Comparison of ENCODE assay signal across 13 cellular contexts in genomic region chr2:210496512-210496911, GRCh38. TPM values are rescaled to one million over a fixed set of nuclear protein-coding genes. Genes with fewer than 3 reads are reported as not detected.
DNase-seq lines count a peak whose midpoint lies in the region; ATAC-seq lines count a peak whose summit lies in the region.
"Had no signal": no experiment of that assay in that cellular context is flagged by ENCODE, and none has a peak within 500 bp of the region (broad histone marks: within the 10 kb centered on the region; RNA-seq: fewer than 3 reads in every experiment).

No MANE protein-coding gene starts in this region.

- H3K27ac ChIP-seq in BLaER1 (no peak overlapping the region), right cardiac atrium (ENCODE audit: low read length) (no peak overlapping the region)
- H3K27ac ChIP-seq: uterus had no signal

- no peaks in the 10 kb centered on the region for H3K27me3 ChIP-seq in BLaER1
- H3K27me3 ChIP-seq in right cardiac atrium (ENCODE audit: control insufficient read depth, insufficient read depth): no peaks in the 10 kb centered on the region
- H3K27me3 ChIP-seq: uterus had no signal

- H3K4me1 ChIP-seq in BLaER1: peaks cover 36% of the 10 kb centered on the region
- H3K4me1 ChIP-seq in right cardiac atrium (ENCODE audit: control insufficient read depth, insufficient read depth, low read length): no peaks in the 10 kb centered on the region
- H3K4me1 ChIP-seq: uterus had no signal

- no peaks in the 10 kb centered on the region for H4K20me1 ChIP-seq in BLaER1

- ATAC-seq in GM19395 (IDR thresholded peaks at IDR 0.05; ENCODE audit: unreplicated experiment) (peak; percentile 83), HG02884 (IDR thresholded peaks at IDR 0.05; ENCODE audit: unreplicated experiment) (peak; percentile 78), right cardiac atrium (no peak)
- ATAC-seq: esophagus mucosa, sciatic nerve had no signal

- WGBS in right cardiac atrium: 58% methylated on average over 3 of the region's 3 CpGs

- intact Hi-C loops in right cardiac atrium (cut with DNase I): no loop called here

- H3K4me2 ChIP-seq in BLaER1: peak overlapping the region; percentile 46

- H3K9me3 ChIP-seq in BLaER1 (peaks cover 29% of the 10 kb centered on the region), right cardiac atrium (ENCODE audit: control insufficient read depth, low read length) (no peaks in the 10 kb centered on the region)

- no peak overlapping the region for H3K9ac ChIP-seq in BLaER1

- no peaks in the 10 kb centered on the region for H3K36me3 ChIP-seq in BLaER1
- H3K36me3 ChIP-seq: uterus had no signal

- peak; percentile 33 to 48 for DNase-seq in Kasumi-1 (lab: John Stamatoyannopoulos, UW)
- DNase-seq in NCI-H1092 treated with DMSO at 0.1 percent for 48 hours (lab: John Stamatoyannopoulos, UW): no peak
- no peak for DNase-seq in effector CD8-positive, alpha-beta T cell (lab: John Stamatoyannopoulos, UW)
- DNase-seq in right cardiac atrium: no peak
- no peak for DNase-seq in amygdala (lab: John Stamatoyannopoulos, UW)
- DNase-seq: DMS79, NCI-H1694 treated with DMSO at 0.1 percent for 48 hours, uterus had no signal

- no peak overlapping the region for H3K4me3 ChIP-seq in BLaER1
- no peak overlapping the region for H3K4me3 ChIP-seq in right cardiac atrium (ENCODE audit: low read length)
- H3K4me3 ChIP-seq: uterus had no signal

RNA-seq across cellular contexts. Expression of gene LANCL1, which starts 20.0 kb away (rescaled TPM):
- total RNA-seq in right cardiac atrium: 10 to 100 TPM; 46.6 to 59.6 (median 53.2) TPM
- polyA plus RNA-seq in right cardiac atrium: 20.1 TPM

RNA-seq across cellular contexts. Expression of gene CPS1, which starts 59.9 kb away (rescaled TPM):
- 1 to 10 TPM; 2.5 to 5.4 (median 3.7) TPM for total RNA-seq in right cardiac atrium
- 1.2 TPM for polyA plus RNA-seq in right cardiac atrium

Comparison
In these comparisons a context has a peak if more than half of its experiments do, and no peak if none do; other contexts are left out.
1. ATAC-seq: peak in GM19395 (single experiment) and HG02884 (single experiment); none in right cardiac atrium (0 of 2).
2. DNase-seq: peak in Kasumi-1 (2 of 2); none in NCI-H1092 treated with DMSO at 0.1 percent for 48 hours (single experiment), effector CD8-positive, alpha-beta T cell (single experiment), right cardiac atrium (0 of 3) and amygdala (0 of 56).